8 cellular contexts compared by ENCODE assay signal in genomic region chr2:230824406-230824978, GRCh38. TPM values are rescaled to one million over a fixed set of nuclear protein-coding genes. Genes with fewer than 3 reads are reported as not detected.
DNase-seq lines count a peak whose midpoint lies in the region; ATAC-seq, FAIRE-seq and TF ChIP-seq lines count a peak whose summit lies in the region.

No MANE protein-coding gene starts in this region.

- no peak for FAIRE-seq in pancreas (lab: Jason Lieb, UNC)

- 19 to 23% methylated on average over 14 of the region's 14 CpGs for WGBS in pancreas, 2 donors

- peak overlapping the region in 3 of 4 donors; percentile 2 to 57 (median 7) for H3K4me3 Mint-ChIP-seq in CD4-positive, CD25-positive, alpha-beta regulatory T cell

- no peaks in the 10 kb centered on the region for H3K9me3 ChIP-seq in CD4-positive, CD25-positive, alpha-beta regulatory T cell (ENCODE audit: control insufficient read depth in 2 of 2, low read length in 2 of 2)
- H3K9me3 ChIP-seq in SJSA1 (replicated peaks) (no peaks in the 10 kb centered on the region), pancreas (no peaks in the 10 kb centered on the region)

- H3K27me3 Mint-ChIP-seq in CD4-positive, CD25-positive, alpha-beta regulatory T cell: peaks cover 26% of the 10 kb centered on the region

- peaks cover 5% of the 10 kb centered on the region for H3K36me3 Mint-ChIP-seq in CD4-positive, CD25-positive, alpha-beta regulatory T cell
- peaks cover 0 to 6% of the 10 kb centered on the region in 2 donors for H3K36me3 Mint-ChIP-seq in activated naive CD4-positive, alpha-beta T cell treated with anti-CD3 and anti-CD28 coated beads, Interleukin-2, amount 50 U/mL, for 72 hours

- H3K4me3 ChIP-seq in CD4-positive, CD25-positive, alpha-beta regulatory T cell (ENCODE audit: low read depth, low read length): peak overlapping the region; percentile 37
- no peak overlapping the region for H3K4me3 ChIP-seq in SJSA1
- peak overlapping the region in 1 of 4 donors; percentile 32 for H3K4me3 ChIP-seq in pancreas

- peaks cover 17% of the 10 kb centered on the region for H3K36me3 ChIP-seq in CD4-positive, CD25-positive, alpha-beta regulatory T cell (ENCODE audit: control insufficient read depth, insufficient read depth, low read length)
- H3K36me3 ChIP-seq in SJSA1 (peaks cover 12% of the 10 kb centered on the region), pancreas (no peaks in the 10 kb centered on the region)

- intact Hi-C loops in pancreas (cut with DNase I): no loop called here

- H3K27me3 ChIP-seq in CD4-positive, CD25-positive, alpha-beta regulatory T cell (ENCODE audit: control insufficient read depth, insufficient read depth, low read length): peaks cover 4% of the 10 kb centered on the region
- H3K27me3 ChIP-seq in SJSA1 (replicated peaks) (peaks cover 10% of the 10 kb centered on the region; the same call in 1 of the 2 replicates), pancreas (peaks cover 0 to 4% (median 0%) of the 10 kb centered on the region in 4 donors)

- peak; percentile 55 to 64 (median 58) for TF ChIP-seq CTCF in pancreas (IDR thresholded peaks at IDR 0.05)

- H3K4me1 ChIP-seq in CD4-positive, CD25-positive, alpha-beta regulatory T cell (ENCODE audit: control insufficient read depth, insufficient read depth, low read length, poor library complexity, severe bottlenecking): peaks cover 14% of the 10 kb centered on the region
- no peaks in the 10 kb centered on the region for H3K4me1 ChIP-seq in SJSA1 (replicated peaks)
- no peaks in the 10 kb centered on the region for H3K4me1 ChIP-seq in pancreas

- peak; percentile 41 to 84 (median 75) for DNase-seq in CD4-positive, CD25-positive, alpha-beta regulatory T cell
- DNase-seq in NAMALWA (ENCODE audit: low spot score) (peak; percentile 95), SJSA1 (ENCODE audit: low read depth in 1 of 2, low spot score in 2 of 2) (peak; percentile 67 to 77), glomerular endothelial cell (ENCODE audit: extremely low read depth, low read depth, low spot score) (peak; percentile 69), pancreas (peak in 3 of 6 donors; percentile 38 to 59 (median 39))
- peak in 1 of 2 donors; percentile 71 for DNase-seq in activated naive CD4-positive, alpha-beta T cell treated with anti-CD3 and anti-CD28 coated beads, Interleukin-2, amount 50 U/mL, for 72 hours (ENCODE audit: low spot score in 2 of 2)

- H3K27ac ChIP-seq in CD4-positive, CD25-positive, alpha-beta regulatory T cell (ENCODE audit: insufficient read depth, low read length, poor library complexity, severe bottlenecking): no peak overlapping the region
- H3K27ac ChIP-seq in SJSA1: no peak overlapping the region
- no peak overlapping the region for H3K27ac ChIP-seq in pancreas

- no peak overlapping the region for H3K27ac Mint-ChIP-seq in CD4-positive, CD25-positive, alpha-beta regulatory T cell
- peak overlapping the region in 1 of 2 donors; percentile 45 for H3K27ac Mint-ChIP-seq in activated naive CD4-positive, alpha-beta T cell treated with anti-CD3 and anti-CD28 coated beads, Interleukin-2, amount 50 U/mL, for 72 hours

- H3K9me3 Mint-ChIP-seq in CD4-positive, CD25-positive, alpha-beta regulatory T cell: peaks cover 0 to 2% (median 0%) of the 10 kb centered on the region in 7 donors
- H3K9me3 Mint-ChIP-seq in activated naive CD4-positive, alpha-beta T cell treated with anti-CD3 and anti-CD28 coated beads, Interleukin-2, amount 50 U/mL, for 72 hours: no peaks in the 10 kb centered on the region

- ATAC-seq in CD4-positive, CD25-positive, alpha-beta regulatory T cell (ENCODE audit: low read depth in 2 of 2): peak; percentile 66 to 71
- ATAC-seq in GM21381 (IDR thresholded peaks at IDR 0.05; ENCODE audit: unreplicated experiment) (peak; percentile 44), pancreas (peak; percentile 76 to 92 (median 87)), GM18858 (IDR thresholded peaks at IDR 0.05; ENCODE audit: unreplicated experiment) (no peak)
- peak; percentile 61 to 75 for ATAC-seq in activated naive CD4-positive, alpha-beta T cell treated with anti-CD3 and anti-CD28 coated beads, Interleukin-2, amount 50 U/mL, for 72 hours

- peaks cover 5 to 22% (median 16%) of the 10 kb centered on the region in 4 donors for H3K4me1 Mint-ChIP-seq in CD4-positive, CD25-positive, alpha-beta regulatory T cell

RNA-seq across cellular contexts. Expression of gene ITM2C, which starts 40.2 kb away (rescaled TPM):
- total RNA-seq in CD4-positive, CD25-positive, alpha-beta regulatory T cell: 29.3 TPM
- 10 to 100 TPM; 50.5 to 70.3 (median 55.9) TPM for polyA plus RNA-seq in CD4-positive, CD25-positive, alpha-beta regulatory T cell
- 161 and 216 TPM in 2 replicates for total RNA-seq in SJSA1 (2014; rRNA removed; shearing (Covaris generic))
- 10 to 100 TPM; 18.4 to 90.2 TPM for total RNA-seq in activated naive CD4-positive, alpha-beta T cell treated with anti-CD3 and anti-CD28 coated beads, Interleukin-2, amount 50 U/mL, for 72 hours
- 47.2 and 91.2 TPM in 2 replicates for total RNA-seq in glomerular endothelial cell
- total RNA-seq in pancreas: 10 to 100 TPM; 26.2 to 68.7 (median 40.3) TPM
- 10 to 100 TPM; 39.0 to 96.3 TPM for polyA plus RNA-seq in pancreas
